14 cellular contexts compared by ENCODE assay signal in genomic region chr2:217916504-217917254, GRCh38.
A peak's percentile ranks its signal among the peaks of the same experiment; 100 is the strongest.
DNase-seq lines count a peak whose midpoint lies in the region; ATAC-seq and TF ChIP-seq lines count a peak whose summit lies in the region.
"Had no signal": no experiment of that assay in that cellular context is flagged by ENCODE, and none has a peak within 500 bp of the region (broad histone marks: within the 10 kb centered on the region; RNA-seq: fewer than 3 reads in every experiment).

No MANE protein-coding gene starts in this region.

- 40 to 48% (median 43%) methylated on average over 7 to 10 of the region's 10 CpGs for whole genome bisulfite sequencing in psoas muscle, 3 donors
- WGBS in aorta, 2 donors, result 13 to 16% methylated on average over 10 of the region's 10 CpGs

- no peak for TF ChIP-seq CTCF in left ventricle myocardium inferior (IDR thresholded peaks at IDR 0.05; ENCODE audit: borderline replicate concordance)
- no peak for TF ChIP-seq CTCF in psoas muscle (IDR thresholded peaks at IDR 0.05)

- intact Hi-C loops in left ventricle myocardium inferior (cut with micrococcal nuclease) (no loop called here), psoas muscle (cut with DNase I) (no loop called here), aorta (cut with DNase I) (loop anchor here in 1 of 2 donors (10.0 kb wide), 1 partner anchor 812 kb away; no protein-coding TSS in a partner anchor)

- no peaks in the 10 kb centered on the region for H3K9me3 ChIP-seq in left ventricle myocardium inferior (replicated peaks)
- no peaks in the 10 kb centered on the region for H3K9me3 ChIP-seq in psoas muscle
- H3K9me3 ChIP-seq in aorta (ENCODE audit: control insufficient read depth, low read length), result no peaks in the 10 kb centered on the region

- H3K27me3 ChIP-seq in left ventricle myocardium inferior (ENCODE audit: low read depth) (no peaks in the 10 kb centered on the region), psoas muscle (ENCODE audit: insufficient read depth in 3 of 3, low read length in 2 of 3) (no peaks in the 10 kb centered on the region), aorta (ENCODE audit: control insufficient read depth in 1 of 2, insufficient read depth in 2 of 2, low read length in 1 of 2) (no peaks in the 10 kb centered on the region)

- ATAC-seq in psoas muscle, result peak in 3 of 4 donors; percentile 34 to 56 (median 40)
- ATAC-seq in aorta (ENCODE audit: low FRiP score), result no peak
- ATAC-seq in GM18511 (IDR thresholded peaks at IDR 0.05; ENCODE audit: unreplicated experiment), result no peak
- ATAC-seq: activated naive CD4-positive, alpha-beta T cell treated with anti-CD3 and anti-CD28 coated beads, Interleukin-2, amount 50 U/mL, for 72 hours had no signal

- H3K4me3 ChIP-seq in left ventricle myocardium inferior (no peak overlapping the region), psoas muscle (no peak overlapping the region), aorta (ENCODE audit: low read length in 2 of 2) (no peak overlapping the region)

- DNase-seq in NCI-H510A treated with DMSO at 0.1 percent for 48 hours (lab: John Stamatoyannopoulos, UW) (peak; percentile 38), NCI-H510A (lab: John Stamatoyannopoulos, UW) (no peak), left ventricle myocardium inferior (no peak), psoas muscle (peak; percentile 50 to 71), aorta (no peak), pons (ENCODE audit: low spot score) (no peak)
- DNase-seq in activated T-cell treated with anti-CD3 and anti-CD28 coated beads, Interleukin-2, amount 50 U/mL, for 48 hours, result no peak
- DNase-seq: CD8-positive, alpha-beta memory T cell; NCI-H1092; NCI-H446 treated with DMSO at 0.1 percent for 48 hours; stimulated activated CD4-positive, alpha-beta T cell treated with anti-CD3 and anti-CD28 coated beads, Interleukin-2, amount 100 ng/mL, for 24 hours; stimulated activated CD8-positive, alpha-beta memory T cell treated with anti-CD3 and anti-CD28 coated beads, Interleukin-4, amount 100 ng/mL, for 48 hours had no signal

- H3K4me1 ChIP-seq in left ventricle myocardium inferior (peaks cover 100% of the 10 kb centered on the region), psoas muscle (peaks cover 96% of the 10 kb centered on the region), aorta (ENCODE audit: control insufficient read depth in 1 of 2, insufficient read depth in 2 of 2, low read length in 2 of 2) (peaks cover 6 to 8% of the 10 kb centered on the region in 2 donors)

- H3K36me3 ChIP-seq in left ventricle myocardium inferior, result peaks cover 40% of the 10 kb centered on the region
- H3K36me3 ChIP-seq in psoas muscle (ENCODE audit: insufficient read depth in 1 of 2, low read depth in 1 of 2), result peaks cover 0 to 5% of the 10 kb centered on the region in 2 donors
- peaks cover 0 to 8% of the 10 kb centered on the region in 2 donors for H3K36me3 ChIP-seq in aorta (ENCODE audit: control insufficient read depth in 1 of 2, insufficient read depth in 2 of 2, low read length in 1 of 2)

- H3K27ac ChIP-seq in left ventricle myocardium inferior (replicated peaks), result peak overlapping the region; percentile 95
- H3K27ac ChIP-seq in psoas muscle, result peak overlapping the region; percentile 97
- peak overlapping the region; percentile 90 to 94 for H3K27ac ChIP-seq in aorta (ENCODE audit: low read depth in 1 of 2, low read length in 2 of 2)

Comparison
In these comparisons a context has a peak if more than half of its experiments do, and no peak if none do; other contexts are left out.
1. DNase-seq: peak in NCI-H510A treated with DMSO at 0.1 percent for 48 hours (single experiment) and psoas muscle (2 of 2); none in NCI-H510A (single experiment), left ventricle myocardium inferior (single experiment), aorta (0 of 2), activated T-cell treated with anti-CD3 and anti-CD28 coated beads, Interleukin-2, amount 50 U/mL, for 48 hours (0 of 2) and pons (single experiment).
2. ATAC-seq: peak in psoas muscle (3 of 4); none in aorta (single experiment) and GM18511 (single experiment).
3. Peak in every context shown above with its lines, with median percentiles within 50 percentile points of each other: H3K27ac ChIP-seq.